ENCODE assay signal across 2 cellular contexts in genomic region chr11:61728940-61729219, GRCh38.
TF ChIP-seq lines count a peak whose summit lies in the region.

No MANE protein-coding gene starts in this region.

TF ChIP-seq in SK-N-SH treated with all-trans-retinoic acid at 6 μM for 48 hours, 23 proteins besides CTCF, POLR2A, EP300 and RAD21 (continued from another document):
- TF ChIP-seq, protein P1, sequence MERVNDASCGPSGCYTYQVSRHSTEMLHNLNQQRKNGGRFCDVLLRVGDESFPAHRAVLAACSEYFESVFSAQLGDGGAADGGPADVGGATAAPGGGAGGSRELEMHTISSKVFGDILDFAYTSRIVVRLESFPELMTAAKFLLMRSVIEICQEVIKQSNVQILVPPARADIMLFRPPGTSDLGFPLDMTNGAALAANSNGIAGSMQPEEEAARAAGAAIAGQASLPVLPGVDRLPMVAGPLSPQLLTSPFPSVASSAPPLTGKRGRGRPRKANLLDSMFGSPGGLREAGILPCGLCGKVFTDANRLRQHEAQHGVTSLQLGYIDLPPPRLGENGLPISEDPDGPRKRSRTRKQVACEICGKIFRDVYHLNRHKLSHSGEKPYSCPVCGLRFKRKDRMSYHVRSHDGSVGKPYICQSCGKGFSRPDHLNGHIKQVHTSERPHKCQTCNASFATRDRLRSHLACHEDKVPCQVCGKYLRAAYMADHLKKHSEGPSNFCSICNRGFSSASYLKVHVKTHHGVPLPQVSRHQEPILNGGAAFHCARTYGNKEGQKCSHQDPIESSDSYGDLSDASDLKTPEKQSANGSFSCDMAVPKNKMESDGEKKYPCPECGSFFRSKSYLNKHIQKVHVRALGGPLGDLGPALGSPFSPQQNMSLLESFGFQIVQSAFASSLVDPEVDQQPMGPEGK (CRISPR knock-in tag; IDR thresholded peaks at IDR 0.05; ENCODE audit: borderline replicate concordance), result no peak
- TF ChIP-seq, protein P2, sequence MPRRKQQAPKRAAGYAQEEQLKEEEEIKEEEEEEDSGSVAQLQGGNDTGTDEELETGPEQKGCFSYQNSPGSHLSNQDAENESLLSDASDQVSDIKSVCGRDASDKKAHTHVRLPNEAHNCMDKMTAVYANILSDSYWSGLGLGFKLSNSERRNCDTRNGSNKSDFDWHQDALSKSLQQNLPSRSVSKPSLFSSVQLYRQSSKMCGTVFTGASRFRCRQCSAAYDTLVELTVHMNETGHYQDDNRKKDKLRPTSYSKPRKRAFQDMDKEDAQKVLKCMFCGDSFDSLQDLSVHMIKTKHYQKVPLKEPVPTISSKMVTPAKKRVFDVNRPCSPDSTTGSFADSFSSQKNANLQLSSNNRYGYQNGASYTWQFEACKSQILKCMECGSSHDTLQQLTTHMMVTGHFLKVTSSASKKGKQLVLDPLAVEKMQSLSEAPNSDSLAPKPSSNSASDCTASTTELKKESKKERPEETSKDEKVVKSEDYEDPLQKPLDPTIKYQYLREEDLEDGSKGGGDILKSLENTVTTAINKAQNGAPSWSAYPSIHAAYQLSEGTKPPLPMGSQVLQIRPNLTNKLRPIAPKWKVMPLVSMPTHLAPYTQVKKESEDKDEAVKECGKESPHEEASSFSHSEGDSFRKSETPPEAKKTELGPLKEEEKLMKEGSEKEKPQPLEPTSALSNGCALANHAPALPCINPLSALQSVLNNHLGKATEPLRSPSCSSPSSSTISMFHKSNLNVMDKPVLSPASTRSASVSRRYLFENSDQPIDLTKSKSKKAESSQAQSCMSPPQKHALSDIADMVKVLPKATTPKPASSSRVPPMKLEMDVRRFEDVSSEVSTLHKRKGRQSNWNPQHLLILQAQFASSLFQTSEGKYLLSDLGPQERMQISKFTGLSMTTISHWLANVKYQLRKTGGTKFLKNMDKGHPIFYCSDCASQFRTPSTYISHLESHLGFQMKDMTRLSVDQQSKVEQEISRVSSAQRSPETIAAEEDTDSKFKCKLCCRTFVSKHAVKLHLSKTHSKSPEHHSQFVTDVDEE (CRISPR knock-in tag; IDR thresholded peaks at IDR 0.05), result no peak
- TF ChIP-seq CREB5 (CRISPR knock-in tag; IDR thresholded peaks at IDR 0.05; ENCODE audit: low read depth) (no peak), ZFP3 (CRISPR knock-in tag; IDR thresholded peaks at IDR 0.05) (no peak), SNAI2 (CRISPR knock-in tag; IDR thresholded peaks at IDR 0.05) (no peak), ZNF70 (CRISPR knock-in tag; IDR thresholded peaks at IDR 0.05) (no peak), ISL1 (CRISPR knock-in tag; IDR thresholded peaks at IDR 0.05) (no peak), ESRRG (CRISPR knock-in tag; IDR thresholded peaks at IDR 0.05) (no peak), CSDC2 (CRISPR knock-in tag; IDR thresholded peaks at IDR 0.05) (no peak), TOX (CRISPR knock-in tag; IDR thresholded peaks at IDR 0.05; ENCODE audit: borderline replicate concordance) (no peak), PPARA (CRISPR knock-in tag; IDR thresholded peaks at IDR 0.05; ENCODE audit: borderline replicate concordance) (no peak)
- TF ChIP-seq, protein P3, sequence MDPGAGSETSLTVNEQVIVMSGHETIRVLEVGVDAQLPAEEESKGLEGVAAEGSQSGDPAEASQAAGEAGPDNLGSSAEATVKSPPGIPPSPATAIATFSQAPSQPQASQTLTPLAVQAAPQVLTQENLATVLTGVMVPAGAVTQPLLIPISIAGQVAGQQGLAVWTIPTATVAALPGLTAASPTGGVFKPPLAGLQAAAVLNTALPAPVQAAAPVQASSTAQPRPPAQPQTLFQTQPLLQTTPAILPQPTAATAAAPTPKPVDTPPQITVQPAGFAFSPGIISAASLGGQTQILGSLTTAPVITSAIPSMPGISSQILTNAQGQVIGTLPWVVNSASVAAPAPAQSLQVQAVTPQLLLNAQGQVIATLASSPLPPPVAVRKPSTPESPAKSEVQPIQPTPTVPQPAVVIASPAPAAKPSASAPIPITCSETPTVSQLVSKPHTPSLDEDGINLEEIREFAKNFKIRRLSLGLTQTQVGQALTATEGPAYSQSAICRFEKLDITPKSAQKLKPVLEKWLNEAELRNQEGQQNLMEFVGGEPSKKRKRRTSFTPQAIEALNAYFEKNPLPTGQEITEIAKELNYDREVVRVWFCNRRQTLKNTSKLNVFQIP (CRISPR knock-in tag; IDR thresholded peaks at IDR 0.05; ENCODE audit: borderline replicate concordance, low read depth), result no peak

TF ChIP-seq in SK-N-SH, 30 proteins besides CTCF, POLR2A, EP300 and RAD21 (continued from another document):
- TF ChIP-seq MEF2A (IDR thresholded peaks at IDR 0.05; ENCODE audit: borderline replicate concordance, low read depth) (no peak), GATA2 (CRISPR knock-in tag; IDR thresholded peaks at IDR 0.05) (no peak), NFIC (IDR thresholded peaks at IDR 0.05; ENCODE audit: borderline replicate concordance) (no peak), RCOR1 (IDR thresholded peaks at IDR 0.05; ENCODE audit: low read length) (no peak)
- TF ChIP-seq, protein P4, sequence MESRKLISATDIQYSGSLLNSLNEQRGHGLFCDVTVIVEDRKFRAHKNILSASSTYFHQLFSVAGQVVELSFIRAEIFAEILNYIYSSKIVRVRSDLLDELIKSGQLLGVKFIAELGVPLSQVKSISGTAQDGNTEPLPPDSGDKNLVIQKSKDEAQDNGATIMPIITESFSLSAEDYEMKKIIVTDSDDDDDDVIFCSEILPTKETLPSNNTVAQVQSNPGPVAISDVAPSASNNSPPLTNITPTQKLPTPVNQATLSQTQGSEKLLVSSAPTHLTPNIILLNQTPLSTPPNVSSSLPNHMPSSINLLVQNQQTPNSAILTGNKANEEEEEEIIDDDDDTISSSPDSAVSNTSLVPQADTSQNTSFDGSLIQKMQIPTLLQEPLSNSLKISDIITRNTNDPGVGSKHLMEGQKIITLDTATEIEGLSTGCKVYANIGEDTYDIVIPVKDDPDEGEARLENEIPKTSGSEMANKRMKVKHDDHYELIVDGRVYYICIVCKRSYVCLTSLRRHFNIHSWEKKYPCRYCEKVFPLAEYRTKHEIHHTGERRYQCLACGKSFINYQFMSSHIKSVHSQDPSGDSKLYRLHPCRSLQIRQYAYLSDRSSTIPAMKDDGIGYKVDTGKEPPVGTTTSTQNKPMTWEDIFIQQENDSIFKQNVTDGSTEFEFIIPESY (IDR thresholded peaks at IDR 0.05; ENCODE audit: borderline replicate concordance, low read depth), result no peak
